26 cellular contexts compared by ENCODE assay signal in genomic region chr10:57979986-57980385, GRCh38.
"Had no signal": no experiment of that assay in that cellular context is flagged by ENCODE, and none has a peak within 500 bp of the region (broad histone marks: within the 10 kb centered on the region; RNA-seq: fewer than 3 reads in every experiment).

No MANE protein-coding gene starts in this region.

- H3K36me3 Mint-ChIP-seq: activated CD4-positive, alpha-beta memory T cell treated with anti-CD3 and anti-CD28 coated beads for 36 hours; activated naive CD8-positive, alpha-beta T cell; type B pancreatic cell had no signal

- H3K9me3 ChIP-seq: body of pancreas, stomach had no signal

- FAIRE-seq: islet of Langerhans had no signal

- H3K27ac Mint-ChIP-seq: activated CD4-positive, alpha-beta memory T cell treated with anti-CD3 and anti-CD28 coated beads for 36 hours; activated naive CD8-positive, alpha-beta T cell; nephron; T-helper 17 cell; type B pancreatic cell; WTC11 had no signal

- ATAC-seq: body of pancreas, foreskin keratinocyte, left colon, lower lobe of right lung, right cardiac atrium, T-helper 17 cell, WTC11 had no signal

- H3K4me1 ChIP-seq: body of pancreas, foreskin keratinocyte, lower lobe of right lung, stomach had no signal

- H3K27me3 ChIP-seq: body of pancreas, foreskin keratinocyte, stomach had no signal

- H3K4me3 ChIP-seq: body of pancreas, coronary artery, lower lobe of right lung, skin epidermis, stomach had no signal

- H3K4me1 Mint-ChIP-seq: nephron, T-helper 17 cell had no signal

- H3K4me3 Mint-ChIP-seq: activated CD4-positive, alpha-beta memory T cell treated with anti-CD3 and anti-CD28 coated beads for 36 hours; activated naive CD8-positive, alpha-beta T cell; nephron; T-helper 17 cell; type B pancreatic cell; WTC11 had no signal

- DNase-seq: activated CD4-positive, alpha-beta memory T cell treated with anti-CD3 and anti-CD28 coated beads for 36 hours; activated CD4-positive, alpha-beta T cell treated with anti-CD3 and anti-CD28 coated beads for 4 hours; activated T-cell treated with anti-CD3 and anti-CD28 coated beads for 4 hours; amygdala; body of pancreas; central memory CD4-positive, alpha-beta T cell; foreskin keratinocyte; glutamatergic neuron; hippocampal formation; left colon; lower lobe of right lung; midbrain; nucleus accumbens; posterior cingulate gyrus; right cardiac atrium; stimulated activated CD4-positive, alpha-beta T cell treated with anti-CD3 and anti-CD28 coated beads, Interleukin-15, amount 100 ng/mL, for 24 hours; stimulated activated CD4-positive, alpha-beta T cell treated with anti-CD3 and anti-CD28 coated beads, Interleukin-2, amount 100 ng/mL, for 48 hours; stomach; T-helper 17 cell had no signal

- H3K36me3 ChIP-seq: lower lobe of right lung, stomach had no signal

- H3K27ac ChIP-seq: body of pancreas, coronary artery, foreskin keratinocyte, lower lobe of right lung, skin epidermis, stomach had no signal

- H3K27me3 Mint-ChIP-seq: activated CD4-positive, alpha-beta memory T cell treated with anti-CD3 and anti-CD28 coated beads for 36 hours; activated naive CD8-positive, alpha-beta T cell; T-helper 17 cell; type B pancreatic cell had no signal
